In genomic region chr9:121133104-121133816, GRCh38 we compare ENCODE assay signal across 10 cellular contexts. TPM values are rescaled to one million over a fixed set of nuclear protein-coding genes. Genes with fewer than 3 reads are reported as not detected.
DNase-seq lines count a peak whose midpoint lies in the region; ATAC-seq, FAIRE-seq and TF ChIP-seq lines count a peak whose summit lies in the region.
"Had no signal": no experiment of that assay in that cellular context is flagged by ENCODE, and none has a peak within 500 bp of the region (broad histone marks: within the 10 kb centered on the region; RNA-seq: fewer than 3 reads in every experiment).

No MANE protein-coding gene starts in this region.

- H3K4me1 ChIP-seq in HCT116 (ENCODE audit: control insufficient read depth in 1 of 2, insufficient read depth in 2 of 2, low read length in 2 of 2) (peaks cover 2 to 7% of the 10 kb centered on the region in 2 experiments; a peak in 2 of 4 replicates), H1 (replicated peaks in 1 of 4; ENCODE audit: control insufficient read depth in 3 of 4, insufficient read depth in 4 of 4, low read length in 3 of 4) (peaks cover 0 to 12% (median 4%) of the 10 kb centered on the region in 4 experiments; a peak in 4 of 7 replicates), BE2C (no peaks in the 10 kb centered on the region), vagina (peaks cover 5% of the 10 kb centered on the region)

- no peak overlapping the region for H2BK20ac ChIP-seq in H1 (ENCODE audit: low read length)

- H2BK5ac ChIP-seq in H1 (ENCODE audit: low read depth, low read length), result peak overlapping the region; percentile 8; the same call in 1 of the 2 replicates

- no peaks in the 10 kb centered on the region for H3K79me1 ChIP-seq in H1 (ENCODE audit: low read depth, low read length)

- H3K4me2 ChIP-seq in HCT116 (ENCODE audit: low read length) (0 out of 2 replicates have a peak overlapping the region, but pooled peaks have one; percentile 17), H1 (ENCODE audit: insufficient read depth in 1 of 2, low read depth in 2 of 2, low read length in 2 of 2) (peak overlapping the region; percentile 53; a peak in 3 of 4 replicates)

- H3K14ac ChIP-seq in H1 (ENCODE audit: insufficient read length), result no peak overlapping the region

- no peaks in the 10 kb centered on the region for H3K27me3 ChIP-seq in HCT116 (ENCODE audit: insufficient read depth, low read length)
- no peaks in the 10 kb centered on the region; a peak in 1 of 7 replicates for H3K27me3 ChIP-seq in H1 (replicated peaks in 1 of 4; ENCODE audit: control insufficient read depth in 3 of 4, extremely low read depth in 1 of 4, insufficient read depth in 3 of 4, low read length in 3 of 4)
- no peaks in the 10 kb centered on the region for H3K27me3 ChIP-seq in BE2C
- H3K27me3 ChIP-seq in vagina, result no peaks in the 10 kb centered on the region

- no TSS peak for BruUV-seq in HCT116 (replicated peaks; lab: Mats Ljungman, UMichigan)

- H3K36me3 ChIP-seq in HCT116 (ENCODE audit: control insufficient read depth in 1 of 2, insufficient read depth in 2 of 2, low read length in 2 of 2), result no peaks in the 10 kb centered on the region
- H3K36me3 ChIP-seq in H1 (ENCODE audit: control insufficient read depth in 2 of 4, insufficient read depth in 4 of 4, low read length in 3 of 4), result peaks cover 0 to 4% (median 0%) of the 10 kb centered on the region in 4 experiments; a peak in 1 of 8 replicates
- H3K36me3 ChIP-seq in BE2C, result 0 out of 2 replicates have a peak, but pooled peaks cover 7% of the 10 kb centered on the region
- H3K36me3 ChIP-seq in vagina, result peaks cover 0 to under 1% of the 10 kb centered on the region in 2 donors

- TF ChIP-seq POLR2A in HCT116 (IDR thresholded peaks at IDR 0.05; ENCODE audit: borderline replicate concordance, extremely low read depth, insufficient read depth, insufficient read length) (no peak), H1 (IDR thresholded peaks at IDR 0.05; ENCODE audit: control extremely low read depth in 1 of 2, low read depth in 2 of 2, low read length in 2 of 2) (no peak), vagina (IDR thresholded peaks at IDR 0.05) (no peak)

- H2AK5ac ChIP-seq in H1 (ENCODE audit: low read depth, low read length), result no peak overlapping the region

- H3K79me2 ChIP-seq in HCT116 (ENCODE audit: insufficient read depth, low read length) (no peaks in the 10 kb centered on the region), H1 (ENCODE audit: control insufficient read depth in 1 of 2, insufficient read depth in 2 of 2, low read length in 2 of 2) (no peaks in the 10 kb centered on the region)

- peak overlapping the region; percentile 56 for H3K27ac Mint-ChIP-seq in activated CD4-positive, alpha-beta T cell treated with anti-CD3 and anti-CD28 coated beads, Interleukin-2, amount 10 ng/mL, durations not matched to agents 24 days and 14 days

- TF ChIP-seq CTCF in HCT116 (IDR thresholded peaks at IDR 0.05 in 2 of 3, conservative IDR thresholded peaks at IDR 0.05 in 1 of 3; ENCODE audit: borderline replicate concordance in 1 of 3, insufficient read depth in 1 of 3, low read depth in 2 of 3, low read length in 2 of 3), result no peak
- TF ChIP-seq CTCF in H1 (IDR thresholded peaks at IDR 0.05; ENCODE audit: control extremely low read depth in 1 of 3, insufficient read depth in 1 of 3, low read depth in 1 of 3, low read length in 3 of 3), result no peak
- TF ChIP-seq CTCF in BE2C (IDR thresholded peaks at IDR 0.05; ENCODE audit: low read depth, low read length), result no peak
- no peak for TF ChIP-seq CTCF in vagina (IDR thresholded peaks at IDR 0.05)

- H3K36me3 Mint-ChIP-seq in activated CD4-positive, alpha-beta T cell treated with anti-CD3 and anti-CD28 coated beads, Interleukin-2, amount 10 ng/mL, durations not matched to agents 24 days and 14 days (ENCODE audit: low read depth), result peaks cover 73% of the 10 kb centered on the region

- H3K4ac ChIP-seq in H1 (replicated peaks; ENCODE audit: insufficient read length, low read depth, low read length), result no peak overlapping the region

- FAIRE-seq in H1 (lab: Jason Lieb, UNC), result no peak
- FAIRE-seq in urothelium cell line (lab: Jason Lieb, UNC), result no peak
- FAIRE-seq: endometrium had no signal

- no peak overlapping the region for H4K91ac ChIP-seq in H1 (replicated peaks; ENCODE audit: insufficient read length, low read length)

- 84% methylated on average over 19 of the region's 19 CpGs; no CpG with 5 or more reads in 1 of the 2 experiments for WGBS in H1 (ENCODE audit: extremely low coverage in 1 of 2, insufficient coverage in 1 of 2, insufficient read length in 1 of 2, insufficient replicate concordance in 2 of 2, low coverage in 1 of 2, low lambda C conversion rate in 2 of 2, missing lambda C conversion rate in 1 of 2), 2 experiments

- no peak for DNase-seq in HCT116 (ENCODE audit: low read depth, low spot score)
- peak; percentile 93 for DNase-seq in activated CD4-positive, alpha-beta T cell treated with anti-CD3 and anti-CD28 coated beads, Interleukin-2, amount 10 ng/mL, durations not matched to agents 24 days and 14 days
- peak in 1 of 2 experiments; percentile 65 for DNase-seq in H1 (ENCODE audit: low read depth in 1 of 2, low spot score in 2 of 2)
- peak; percentile 30 to 51 (median 50) for DNase-seq in stimulated activated CD4-positive, alpha-beta T cell treated with anti-CD3 and anti-CD28 coated beads, TNF-alpha, amount 100 ng/mL, for 1 hour (ENCODE audit: low read depth in 3 of 3, low spot score in 1 of 3)
- no peak for DNase-seq in BE2C
- no peak for DNase-seq in vagina (ENCODE audit: extremely low spot score in 2 of 2)
- DNase-seq in urothelium cell line (ENCODE audit: low spot score), result no peak
- DNase-seq: NCI-H1694 treated with DMSO at 0.1 percent for 48 hours had no signal

- H2BK12ac ChIP-seq in H1 (ENCODE audit: low read depth, low read length), result peak overlapping the region; percentile 3; the same call in 1 of the 2 replicates

- CTCF ChIA-PET in HCT116 (lab: Charles Lee), result no interaction called here
- CTCF ChIA-PET in H1 (lab: Charles Lee; ENCODE audit: partially characterized antibody), result interaction anchor here (0.6 to 1.6 kb wide), 3 partner anchors 32 to 149 kb away, joined by 4 read pairs; no protein-coding TSS in a partner anchor

- H3K4me3 ChIP-seq in HCT116 (replicated peaks in 1 of 2; ENCODE audit: low read depth in 1 of 2, low read length in 2 of 2), result no peak overlapping the region
- H3K4me3 ChIP-seq in H1 (ENCODE audit: extremely low read depth in 1 of 4, insufficient read depth in 2 of 4, low read depth in 3 of 4, low read length in 4 of 4), result no peak overlapping the region
- no peak overlapping the region for H3K4me3 ChIP-seq in BE2C (ENCODE audit: low read depth, low read length)
- no peak overlapping the region for H3K4me3 ChIP-seq in vagina

- TF ChIP-seq RAD21 in HCT116 (IDR thresholded peaks at IDR 0.05; ENCODE audit: low read depth), result no peak
- TF ChIP-seq RAD21 in H1 (IDR thresholded peaks at IDR 0.05 in 1 of 2, conservative IDR thresholded peaks at IDR 0.05 in 1 of 2; ENCODE audit: low read depth in 2 of 2, low read length in 2 of 2), result no peak

- no peak overlapping the region for H4K5ac ChIP-seq in H1 (ENCODE audit: insufficient read length, low read depth, low read length)

- H2BK15ac ChIP-seq in H1 (ENCODE audit: low read length), result no peak overlapping the region

- peak overlapping the region; percentile 40; the same call in 1 of the 2 replicates for H3K18ac ChIP-seq in H1 (ENCODE audit: extremely low read depth, low read length)

- H3K9me3 ChIP-seq in HCT116 (ENCODE audit: control insufficient read depth in 1 of 2, insufficient read depth in 1 of 2, low read depth in 1 of 2, low read length in 2 of 2), result no peaks in the 10 kb centered on the region
- no peaks in the 10 kb centered on the region for H3K9me3 ChIP-seq in H1 (ENCODE audit: insufficient read depth in 2 of 2, low read depth in 1 of 2, low read length in 1 of 2)
- H3K9me3 ChIP-seq in BE2C, result no peaks in the 10 kb centered on the region
- no peaks in the 10 kb centered on the region for H3K9me3 ChIP-seq in vagina

- H4K20me1 ChIP-seq in HCT116 (ENCODE audit: insufficient read depth), result no peaks in the 10 kb centered on the region
- H4K20me1 ChIP-seq in H1 (replicated peaks in 1 of 2; ENCODE audit: control insufficient read depth in 1 of 2, insufficient read depth in 2 of 2, low read length in 2 of 2), result no peaks in the 10 kb centered on the region

- no peak overlapping the region for H3K56ac ChIP-seq in H1 (replicated peaks; ENCODE audit: insufficient read length, low read depth, low read length)

- H3K23me2 ChIP-seq in H1 (ENCODE audit: low read depth, low read length), result 0 out of 2 replicates have a peak, but pooled peaks cover 3% of the 10 kb centered on the region

- no peak overlapping the region for H3K23ac ChIP-seq in H1 (ENCODE audit: insufficient read length)

- H3K9me3 Mint-ChIP-seq in activated CD4-positive, alpha-beta T cell treated with anti-CD3 and anti-CD28 coated beads, Interleukin-2, amount 10 ng/mL, durations not matched to agents 24 days and 14 days, result peaks cover 7% of the 10 kb centered on the region

- no peaks in the 10 kb centered on the region for H3K9me2 ChIP-seq in HCT116 (ENCODE audit: insufficient read depth)

- intact Hi-C loops in HCT116 (cut with micrococcal nuclease) (no loop called here), vagina (cut with DNase I) (no loop called here)
- intact Hi-C loops in activated CD4-positive, alpha-beta T cell treated with anti-CD3 and anti-CD28 coated beads, Interleukin-2, amount 10 ng/mL, durations not matched to agents 24 days and 14 days (cut with micrococcal nuclease), result no loop called here

- peak overlapping the region; percentile 64 for H3K4me3 Mint-ChIP-seq in activated CD4-positive, alpha-beta T cell treated with anti-CD3 and anti-CD28 coated beads, Interleukin-2, amount 10 ng/mL, durations not matched to agents 24 days and 14 days

- ATAC-seq in HCT116, result 0 out of 2 replicates have a peak, but pooled peaks have one; percentile 30
- ATAC-seq in GM19324 (IDR thresholded peaks at IDR 0.05; ENCODE audit: low FRiP score, unreplicated experiment), result no peak

- RAD21 ChIA-PET in HCT116 (lab: Charles Lee; ENCODE audit: low non-redundant PET in 1 of 2, low total read pairs in 2 of 2, uncharacterized antibody in 2 of 2, unreplicated experiment in 2 of 2), result no interaction called here

- H4K8ac ChIP-seq in H1 (ENCODE audit: extremely low read depth, insufficient read depth, low read length), result no peak overlapping the region

- no peaks in the 10 kb centered on the region for H3K27me3 Mint-ChIP-seq in activated CD4-positive, alpha-beta T cell treated with anti-CD3 and anti-CD28 coated beads, Interleukin-2, amount 10 ng/mL, durations not matched to agents 24 days and 14 days

- H3K27ac ChIP-seq in HCT116 (ENCODE audit: low read depth, low read length) (no peak overlapping the region), H1 (ENCODE audit: low read depth, low read length) (no peak overlapping the region), vagina (no peak overlapping the region)

- H3K9ac ChIP-seq in HCT116 (ENCODE audit: low read length) (no peak overlapping the region), H1 (replicated peaks in 1 of 4; ENCODE audit: extremely low read depth in 1 of 4, low read depth in 3 of 4, low read length in 3 of 4) (no peak overlapping the region)

- POLR2A ChIA-PET in HCT116 (lab: Charles Lee), result interaction anchor here (0.7 kb wide), 1 partner anchor 12 kb away, joined by 3 read pairs; no protein-coding TSS in a partner anchor
- POLR2A ChIA-PET in H1 (lab: Charles Lee; ENCODE audit: partially characterized antibody), result interaction anchor here (1.1 to 1.3 kb wide), 2 partner anchors 11 to 12 kb away, joined by 3 to 5 read pairs; no protein-coding TSS in a partner anchor

- TF ChIP-seq EP300 in H1 (IDR thresholded peaks at IDR 0.05; ENCODE audit: borderline replicate concordance in 1 of 2, low read depth in 2 of 2, low read length in 2 of 2), result no peak

- H2BK120ac ChIP-seq in H1 (replicated peaks; ENCODE audit: low read depth, low read length), result no peak overlapping the region

- no peak overlapping the region for H2AFZ ChIP-seq in HCT116 (ENCODE audit: low read depth, low read length, poor library complexity, severe bottlenecking)
- 0 out of 2 replicates have a peak overlapping the region, but pooled peaks have one; percentile 91 for H2AFZ ChIP-seq in H1 (ENCODE audit: low read length)

- H3K4me1 Mint-ChIP-seq in activated CD4-positive, alpha-beta T cell treated with anti-CD3 and anti-CD28 coated beads, Interleukin-2, amount 10 ng/mL, durations not matched to agents 24 days and 14 days, result peaks cover 51% of the 10 kb centered on the region

RNA-seq across cellular contexts. Expression of gene CNTRL, which starts 58.5 kb away (rescaled TPM):
- total RNA-seq in HCT116 (2021; ENCODE audit: unreplicated experiment) (13.4 TPM), vagina (13.8 TPM)
- 5.9 and 8.3 TPM in 2 replicates for polyA plus RNA-seq in HCT116 (2012)
- total RNA-seq in activated CD4-positive, alpha-beta T cell treated with anti-CD3 and anti-CD28 coated beads, Interleukin-2, amount 10 ng/mL, durations not matched to agents 24 days and 14 days, result 68.3 and 69.4 TPM in 2 replicates
- 13.9 and 14.3 TPM in 2 replicates for total RNA-seq in H1 (2021; fragmentation: NEBNext Ultra II Directional; extraction: Animal tissue kit (Norgen Biotek cat#: 25700))
- polyA plus RNA-seq in H1 (2011; rRNA removed), result 4.1 and 5.1 TPM in 2 replicates
- 6.5 TPM for polyA plus RNA-seq in H1 (2011; cell fraction: cytosol; rRNA removed)
- polyA plus RNA-seq in H1 (2011; cell fraction: nucleus; rRNA removed), result 12.1 TPM
- polyA plus RNA-seq in H1 (2012, experiment 1 of 2), result 7.6 to 8.8 TPM (median 8.3 TPM) in 4 replicates
- polyA plus RNA-seq in H1 (2012, experiment 2 of 2), result 0.42 TPM
- 9.4 TPM for polyA plus RNA-seq in H1 (2013, experiment 1 of 2)
- polyA plus RNA-seq in H1 (2013, experiment 2 of 2), result 8.5 TPM
- polyA minus RNA-seq in H1 (2011; rRNA and poly(A)+ RNA removed), result 10.9 and 13.5 TPM in 2 replicates
- 7.2 TPM for polyA minus RNA-seq in H1 (2011; cell fraction: cytosol; rRNA and poly(A)+ RNA removed)
- 22.1 TPM for polyA minus RNA-seq in H1 (2011; cell fraction: nucleus; rRNA and poly(A)+ RNA removed)
- polyA plus RNA-seq in BE2C (2012; ENCODE audit: insufficient read depth, insufficient read length, low read depth), result 4.5 TPM

Comparison
In these comparisons a context has a peak if more than half of its experiments do, and no peak if none do; other contexts are left out.
1. DNase-seq: peak in activated CD4-positive, alpha-beta T cell treated with anti-CD3 and anti-CD28 coated beads, Interleukin-2, amount 10 ng/mL, durations not matched to agents 24 days and 14 days (single experiment) and stimulated activated CD4-positive, alpha-beta T cell treated with anti-CD3 and anti-CD28 coated beads, TNF-alpha, amount 100 ng/mL, for 1 hour (3 of 3); none in HCT116 (single experiment), BE2C (single experiment), vagina (0 of 2) and urothelium cell line (single experiment).